18 cellular contexts compared by ENCODE assay signal in the genomic region with DNA sequence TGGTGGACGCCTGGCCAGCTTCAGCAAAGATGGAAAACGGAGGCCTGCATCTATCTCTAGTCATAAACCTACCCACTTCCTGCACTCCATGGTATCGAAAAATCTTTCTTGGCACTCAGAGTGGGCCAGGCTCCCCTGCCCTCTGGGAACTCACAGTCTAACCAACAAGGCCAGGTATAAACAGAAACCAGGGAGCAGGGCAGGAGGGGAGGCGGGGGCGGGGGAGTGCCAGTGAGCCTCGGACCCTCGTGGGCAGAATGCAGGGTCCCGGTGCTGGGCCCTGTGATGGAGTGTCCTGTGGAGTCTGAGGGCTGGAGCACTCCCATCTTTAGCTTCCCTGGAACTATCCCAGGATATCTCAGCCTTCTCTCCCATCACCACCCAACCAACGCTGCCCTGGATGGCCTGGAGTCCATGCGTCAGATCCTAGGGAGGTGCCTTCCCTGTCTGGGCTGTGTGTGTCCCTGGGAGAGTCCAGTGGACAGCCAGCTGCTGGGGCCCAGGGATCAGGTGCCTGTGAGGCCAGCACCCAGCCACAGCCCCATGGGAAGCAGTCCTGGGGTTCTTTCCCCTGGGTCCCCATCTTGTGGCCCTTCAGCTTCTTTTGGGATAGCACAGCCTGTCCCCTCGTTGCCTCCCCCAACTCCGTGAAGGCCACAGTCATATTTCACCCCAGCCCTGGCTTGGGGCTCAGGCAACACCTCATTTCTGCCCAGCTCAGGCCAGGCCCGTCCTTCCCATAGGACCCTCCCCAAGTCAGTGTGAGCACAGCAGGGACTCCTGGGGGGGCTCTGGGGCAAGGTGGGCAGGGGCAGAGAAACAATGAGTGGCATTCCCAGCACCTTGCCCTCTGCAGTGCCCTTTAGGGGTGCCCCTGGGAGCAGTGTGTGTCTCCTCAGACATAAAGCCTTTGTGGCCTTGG. TPM values are rescaled to one million over a fixed set of nuclear protein-coding genes. Genes with fewer than 3 reads are reported as not detected.
DNase-seq lines count a peak whose midpoint lies in the region; ATAC-seq and TF ChIP-seq lines count a peak whose summit lies in the region.
"Had no signal": no experiment of that assay in that cellular context is flagged by ENCODE, and none has a peak within 500 bp of the region (broad histone marks: within the 10 kb centered on the region; RNA-seq: fewer than 3 reads in every experiment).

No MANE protein-coding gene starts in this region.

- intact Hi-C loops in ascending aorta (cut with DNase I) = no loop called here
- intact Hi-C loops in posterior vena cava (cut with DNase I) = loop anchor here in 1 of 2 donors (10.0 kb wide), 1 partner anchor 50 kb away; a partner anchor contains a TSS

- peak; percentile 2 for DNase-seq in DND-41
- peak; percentile 4 to 52 for DNase-seq in ascending aorta (ENCODE audit: low spot score in 2 of 2)
- DNase-seq in left lobe of liver (ENCODE audit: low spot score) = peak; percentile 29
- peak; percentile 70 for DNase-seq in posterior vena cava (ENCODE audit: low spot score)
- DNase-seq in stimulated activated CD4-positive, alpha-beta T cell treated with anti-CD3 and anti-CD28 coated beads, Interleukin-1b, Interleukin-23, amount 100 ng/mL, for 48 hours = no peak
- no peak for DNase-seq in stimulated activated CD4-positive, alpha-beta T cell treated with anti-CD3 and anti-CD28 coated beads, Interleukin-12 subunit alpha, Interleukin-12 subunit beta, amount 100 ng/mL, for 4 hours
- DNase-seq in Kasumi-1 (lab: John Stamatoyannopoulos, UW) = no peak
- DNase-seq: activated CD4-positive, alpha-beta T cell treated with anti-CD3 and anti-CD28 coated beads for 1 hour; anterior cingulate cortex; cortex of kidney; DMS53; NCI-H1092 treated with DMSO at 0.1 percent for 48 hours; SHP77 treated with DMSO at 0.1 percent for 48 hours; substantia nigra had no signal

- no peak overlapping the region for H2AFZ ChIP-seq in DND-41 (ENCODE audit: low read depth, low read length)

- no peaks in the 10 kb centered on the region for H3K36me3 ChIP-seq in DND-41 (ENCODE audit: insufficient read depth, low read length)
- H3K36me3 ChIP-seq in ascending aorta = no peaks in the 10 kb centered on the region

- no peak for ATAC-seq in DND-41 (ENCODE audit: insufficient read depth, low read depth)
- no peak for ATAC-seq in left lobe of liver
- ATAC-seq: esophagus mucosa, psoas muscle had no signal

- no peak overlapping the region for H3K4me2 ChIP-seq in DND-41 (ENCODE audit: insufficient read depth, low read length)
- H3K4me2 ChIP-seq: KMS-11 had no signal

- no peaks in the 10 kb centered on the region for H4K20me1 ChIP-seq in DND-41 (ENCODE audit: insufficient read depth, low read length)

- peaks cover 3% of the 10 kb centered on the region for H3K27me3 ChIP-seq in DND-41 (ENCODE audit: insufficient read depth, low read length, poor library complexity)
- no peaks in the 10 kb centered on the region for H3K27me3 ChIP-seq in ascending aorta

- no peaks in the 10 kb centered on the region for H3K9me3 ChIP-seq in DND-41 (ENCODE audit: insufficient read depth, low read length, severe bottlenecking)
- no peaks in the 10 kb centered on the region for H3K9me3 ChIP-seq in ascending aorta
- H3K9me3 ChIP-seq: psoas muscle had no signal

- no peaks in the 10 kb centered on the region for H3K79me2 ChIP-seq in DND-41 (ENCODE audit: insufficient read depth, low read length)

- no peaks in the 10 kb centered on the region for H3K4me1 ChIP-seq in DND-41 (ENCODE audit: insufficient read depth, low read length)
- H3K4me1 ChIP-seq in ascending aorta = peaks cover 0 to 5% of the 10 kb centered on the region in 2 donors
- H3K4me1 ChIP-seq: psoas muscle had no signal

- H3K4me3 ChIP-seq in DND-41 (ENCODE audit: low read depth in 1 of 2, low read length in 2 of 2) = no peak overlapping the region
- H3K4me3 ChIP-seq in ascending aorta = no peak overlapping the region
- H3K4me3 ChIP-seq: psoas muscle had no signal

- H3K9ac ChIP-seq in DND-41 (ENCODE audit: low read depth, low read length) = no peak overlapping the region
- H3K9ac ChIP-seq: KMS-11 had no signal

- TF ChIP-seq CTCF in DND-41 (IDR thresholded peaks at IDR 0.05; ENCODE audit: borderline replicate concordance, extremely low read depth, low read length, poor library complexity, severe bottlenecking) (no peak), ascending aorta (IDR thresholded peaks at IDR 0.05) (no peak)

- no peak overlapping the region for H3K27ac ChIP-seq in DND-41 (ENCODE audit: low read length)
- H3K27ac ChIP-seq in ascending aorta = no peak overlapping the region
- H3K27ac ChIP-seq: KMS-11, psoas muscle had no signal

RNA-seq across cellular contexts. Expression of a gene that starts 1.1 kb away (rescaled TPM):
- total RNA-seq in ascending aorta = not detected
- total RNA-seq in left lobe of liver = 0.15 TPM
- not detected for total RNA-seq in posterior vena cava
- total RNA-seq: esophagus mucosa, mononuclear cell had no signal

RNA-seq across cellular contexts. Expression of a gene that starts 24.0 kb away (rescaled TPM):
- 59.2 TPM for total RNA-seq in ascending aorta
- 3.0 TPM for total RNA-seq in left lobe of liver
- 10 to 100 TPM; 35.1 to 52.2 TPM for total RNA-seq in posterior vena cava

RNA-seq across cellular contexts. Expression of a gene that starts 52.8 kb away (rescaled TPM):
- 23.3 TPM for total RNA-seq in ascending aorta
- 0.10 TPM for total RNA-seq in left lobe of liver
- total RNA-seq in posterior vena cava = 10 to 100 TPM; 16.7 to 25.4 TPM
- total RNA-seq: mononuclear cell had no signal

Comparison
In these comparisons a context has a peak if more than half of its experiments do, and no peak if none do; other contexts are left out.
1. DNase-seq: peak in DND-41 (single experiment), ascending aorta (2 of 2), left lobe of liver (single experiment) and posterior vena cava (single experiment); none in stimulated activated CD4-positive, alpha-beta T cell treated with anti-CD3 and anti-CD28 coated beads, Interleukin-1b, Interleukin-23, amount 100 ng/mL, for 48 hours (single experiment), stimulated activated CD4-positive, alpha-beta T cell treated with anti-CD3 and anti-CD28 coated beads, Interleukin-12 subunit alpha, Interleukin-12 subunit beta, amount 100 ng/mL, for 4 hours (single experiment) and Kasumi-1 (0 of 2).
2. RNA of a gene that starts 52.8 kb away (total RNA-seq): 16.7 to 25.4 TPM in posterior vena cava and 23.3 TPM in ascending aorta (single experiment); 0.10 TPM in left lobe of liver (single experiment); every median in the first group is over 10 times any median in the second.